In the genomic region with DNA sequence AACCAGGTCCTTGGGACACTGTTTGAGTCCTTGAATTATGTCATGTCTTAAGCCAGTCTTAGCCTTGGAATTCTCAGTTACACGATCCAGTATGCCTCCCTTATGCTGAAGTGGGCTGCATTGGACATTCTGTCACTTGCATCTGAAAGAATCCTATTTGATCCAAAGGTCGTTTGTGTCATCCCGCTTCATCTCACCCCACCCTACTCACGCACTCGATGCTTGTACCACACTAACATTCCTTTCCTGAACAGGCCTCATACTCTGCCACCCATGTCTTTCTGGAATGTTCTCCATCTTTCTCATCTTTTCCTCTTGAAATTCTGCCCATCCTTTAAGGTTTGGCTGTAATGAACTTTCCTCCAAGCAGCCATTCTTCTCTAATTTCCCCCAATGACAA, we compare ENCODE assay signal across 22 cellular contexts.
"Had no signal": no experiment of that assay in that cellular context is flagged by ENCODE, and none has a peak within 500 bp of the region (broad histone marks: within the 10 kb centered on the region; RNA-seq: fewer than 3 reads in every experiment).

No MANE protein-coding gene starts in this region.

- H3K4me3 ChIP-seq: coronary artery, heart left ventricle, left lung, lower lobe of right lung, psoas muscle, sigmoid colon, suprapubic skin, tibial artery had no signal

- H3K9me3 Mint-ChIP-seq: endodermal cell; memory B cell; naive B cell; nephron progenitor cell; stimulated activated effector memory CD8-positive, alpha-beta T cell treated with anti-CD3 and anti-CD28 coated beads, Interleukin-12 subunit alpha, Interleukin-12 subunit beta, amount 100 ng/mL, for 72 hours had no signal

- H3K4me1 Mint-ChIP-seq: memory B cell; naive B cell; stimulated activated effector memory CD8-positive, alpha-beta T cell treated with anti-CD3 and anti-CD28 coated beads, Interleukin-12 subunit alpha, Interleukin-12 subunit beta, amount 100 ng/mL, for 72 hours had no signal

- H3K4me1 ChIP-seq: lower lobe of right lung, psoas muscle had no signal

- H3K27me3 Mint-ChIP-seq: memory B cell, naive B cell had no signal

- H3K27ac Mint-ChIP-seq: endodermal cell; memory B cell; nephron progenitor cell; stimulated activated effector memory CD8-positive, alpha-beta T cell treated with anti-CD3 and anti-CD28 coated beads, Interleukin-12 subunit alpha, Interleukin-12 subunit beta, amount 100 ng/mL, for 72 hours had no signal

- H3K4me3 Mint-ChIP-seq: endodermal cell; memory B cell; naive B cell; nephron progenitor cell; stimulated activated effector memory CD8-positive, alpha-beta T cell treated with anti-CD3 and anti-CD28 coated beads, Interleukin-12 subunit alpha, Interleukin-12 subunit beta, amount 100 ng/mL, for 72 hours had no signal

- ATAC-seq: heart left ventricle; left lung; lower lobe of right lung; psoas muscle; stimulated activated effector memory CD8-positive, alpha-beta T cell treated with anti-CD3 and anti-CD28 coated beads, Interleukin-12 subunit alpha, Interleukin-12 subunit beta, amount 100 ng/mL, for 72 hours; stimulated activated naive CD8-positive, alpha-beta T cell treated with anti-CD3 and anti-CD28 coated beads, Interleukin-15, Interleukin-2, amounts not matched to agents 100 U/mL and 50 U/mL, for 24 hours had no signal

- H3K9me3 ChIP-seq: heart left ventricle, left lung, lower lobe of right lung, psoas muscle, sigmoid colon, suprapubic skin, tibial artery had no signal

- DNase-seq: central memory CD4-positive, alpha-beta T cell; effector CD4-positive, alpha-beta T cell; endodermal cell; heart left ventricle; hypothalamus; islet precursor cell; left lung; lower lobe of right lung; naive B cell; nephron progenitor cell; psoas muscle; retina; sigmoid colon; small intestine; stimulated activated CD4-positive, alpha-beta T cell treated with anti-CD3 and anti-CD28 coated beads, Interleukin-4, amount 100 ng/mL, for 1 hour; stimulated activated CD8-positive, alpha-beta memory T cell treated with anti-CD3 and anti-CD28 coated beads, Interleukin-4, amount 100 ng/mL, for 48 hours; stimulated activated naive CD8-positive, alpha-beta T cell treated with anti-CD3 and anti-CD28 coated beads, Interleukin-15, Interleukin-2, amounts not matched to agents 100 U/mL and 50 U/mL, for 24 hours had no signal

- H3K36me3 ChIP-seq: lower lobe of right lung, sigmoid colon had no signal

- H3K27ac ChIP-seq: coronary artery, left lung, lower lobe of right lung, psoas muscle, suprapubic skin, tibial artery had no signal

- H3K27me3 ChIP-seq: heart left ventricle, left lung, sigmoid colon, suprapubic skin, tibial artery had no signal
